ENCODE assay signal across 15 cellular contexts in the genomic region with DNA sequence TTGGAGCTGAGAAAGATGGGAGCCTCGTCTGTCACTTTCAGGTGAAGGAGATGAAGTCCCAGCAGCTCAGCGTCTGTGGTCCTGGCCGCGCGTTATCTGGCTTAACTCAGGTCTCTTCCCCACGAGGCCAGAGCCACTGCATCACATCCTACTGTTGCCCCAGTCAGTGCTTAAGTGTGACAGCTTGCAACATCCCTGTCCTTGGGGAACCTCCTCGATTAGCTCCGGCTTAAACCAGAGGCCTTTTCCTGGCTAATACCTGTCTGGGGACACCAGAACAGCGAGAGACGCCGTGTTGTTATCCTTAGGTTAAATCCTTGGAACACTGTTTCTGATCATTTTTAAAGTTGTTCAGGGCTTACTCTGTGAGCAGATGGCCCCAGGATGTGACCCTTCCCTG.
"Had no signal": no experiment of that assay in that cellular context is flagged by ENCODE, and none has a peak within 500 bp of the region (broad histone marks: within the 10 kb centered on the region; RNA-seq: fewer than 3 reads in every experiment).

No MANE protein-coding gene starts in this region.

- H3K27me3 Mint-ChIP-seq: stimulated activated naive CD8-positive, alpha-beta T cell treated with anti-CD3 and anti-CD28 coated beads, Interleukin-15, amount 100 ng/mL, for 72 hours had no signal

- DNase-seq: activated CD4-positive, alpha-beta T cell treated with anti-CD3 and anti-CD28 coated beads for 36 hours; activated naive CD4-positive, alpha-beta T cell treated with anti-CD3 and anti-CD28 coated beads, Interleukin-2, amount 50 U/mL, for 16 hours; activated T-cell treated with anti-CD3 and anti-CD28 coated beads for 4 hours; colonic mucosa; foreskin keratinocyte; heart left ventricle; left ventricle myocardium inferior; mesendoderm; stimulated activated CD4-positive, alpha-beta T cell treated with anti-CD3 and anti-CD28 coated beads, Interleukin-4, amount 100 ng/mL, for 24 hours; stimulated activated naive CD8-positive, alpha-beta T cell treated with anti-CD3 and anti-CD28 coated beads, Interleukin-15, amount 100 ng/mL, for 72 hours; SW 1271; T-helper 9 cell; testis had no signal

- ATAC-seq: activated CD4-positive, alpha-beta T cell treated with anti-CD3 and anti-CD28 coated beads for 36 hours; foreskin keratinocyte; heart left ventricle; stimulated activated naive CD8-positive, alpha-beta T cell treated with anti-CD3 and anti-CD28 coated beads, Interleukin-15, amount 100 ng/mL, for 72 hours had no signal

- H3K27ac Mint-ChIP-seq: activated CD4-positive, alpha-beta T cell treated with anti-CD3 and anti-CD28 coated beads for 36 hours; activated T-helper 2 cell treated with anti-CD3 and anti-CD28 coated beads, Interferon-gamma antibody, Interleukin-2, Interleukin-4, amounts not matched to agents 10 μg/mL and 5 μg/mL and 100 μg/mL, durations not matched to agents 14 hours and 24 hours and 36 hours had no signal

- H3K4me3 Mint-ChIP-seq: activated CD4-positive, alpha-beta T cell treated with anti-CD3 and anti-CD28 coated beads for 36 hours; neural crest cell had no signal
